Comparison of ENCODE assay signal across 20 cellular contexts in the genomic region with DNA sequence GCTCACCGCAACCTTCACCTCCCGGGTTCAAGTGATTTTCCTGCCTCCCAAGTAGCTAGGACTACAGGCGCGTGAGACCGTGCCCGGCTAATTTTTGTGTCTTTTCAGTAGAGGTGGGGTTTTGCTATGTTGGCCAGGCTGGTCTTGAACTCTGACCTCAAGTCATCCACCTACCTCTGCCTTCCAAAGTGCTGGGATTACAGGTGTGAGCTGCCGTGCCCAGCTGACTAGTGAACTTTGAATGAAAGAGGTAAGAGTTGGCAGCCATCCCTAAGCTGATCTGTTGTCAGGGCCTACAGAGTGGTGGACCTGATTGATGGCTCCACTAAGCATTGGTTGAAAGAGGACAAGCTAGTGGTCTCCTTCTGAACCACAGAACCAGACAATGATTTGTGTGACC. TPM values are rescaled to one million over a fixed set of nuclear protein-coding genes. Genes with fewer than 3 reads are reported as not detected.
A peak's percentile ranks its signal among the peaks of the same experiment; 100 is the strongest.
DNase-seq lines count a peak whose midpoint lies in the region; ATAC-seq and TF ChIP-seq lines count a peak whose summit lies in the region.
"Had no signal": no experiment of that assay in that cellular context is flagged by ENCODE, and none has a peak within 500 bp of the region (broad histone marks: within the 10 kb centered on the region; RNA-seq: fewer than 3 reads in every experiment).

No MANE protein-coding gene starts in this region.

- H3K4me3 ChIP-seq in OCI-LY7 (ENCODE audit: low read depth, low read length, poor library complexity, severe bottlenecking) (peak overlapping the region; percentile 2), right lobe of liver (no peak overlapping the region), thyroid gland (replicated peaks in 1 of 3) (no peak overlapping the region)
- H3K4me3 ChIP-seq: MG63 had no signal

- peaks cover 64% of the 10 kb centered on the region for H3K36me3 ChIP-seq in OCI-LY7 (ENCODE audit: insufficient read depth, low read length)
- no peaks in the 10 kb centered on the region for H3K36me3 ChIP-seq in right lobe of liver
- H3K36me3 ChIP-seq in thyroid gland, result no peaks in the 10 kb centered on the region
- H3K36me3 ChIP-seq: BE2C, MG63 had no signal

- peak overlapping the region; percentile 11 for H3K27ac Mint-ChIP-seq in activated CD4-positive, alpha-beta T cell treated with anti-CD3 and anti-CD28 coated beads, Interleukin-2, amount 10 ng/mL, durations not matched to agents 24 days and 14 days
- H3K27ac Mint-ChIP-seq: CD8-positive, alpha-beta memory T cell had no signal

- H3K4me1 ChIP-seq in OCI-LY7 (ENCODE audit: insufficient read depth, low read length, poor library complexity, severe bottlenecking), result peaks cover 98% of the 10 kb centered on the region
- H3K4me1 ChIP-seq in right lobe of liver, result peaks cover 0 to 9% (median 0%) of the 10 kb centered on the region in 4 donors
- H3K4me1 ChIP-seq in thyroid gland, result peaks cover 70 to 71% of the 10 kb centered on the region in 2 donors
- H3K4me1 ChIP-seq: BE2C had no signal

- CTCF ChIA-PET in OCI-LY7 (lab: Charles Lee; ENCODE audit: unreplicated experiment), result interaction anchor here (1.0 to 1.2 kb wide), 2 partner anchors 9 to 81 kb away, joined by 3 to 7 read pairs; no protein-coding TSS in a partner anchor

- H3K27me3 ChIP-seq in right lobe of liver (no peaks in the 10 kb centered on the region), thyroid gland (no peaks in the 10 kb centered on the region)
- H3K27me3 ChIP-seq: BE2C, MG63 had no signal

- no peak overlapping the region for H3K4me3 Mint-ChIP-seq in activated CD4-positive, alpha-beta T cell treated with anti-CD3 and anti-CD28 coated beads, Interleukin-2, amount 10 ng/mL, durations not matched to agents 24 days and 14 days
- H3K4me3 Mint-ChIP-seq: CD8-positive, alpha-beta memory T cell had no signal

- peaks cover 31% of the 10 kb centered on the region for H3K36me3 Mint-ChIP-seq in activated CD4-positive, alpha-beta T cell treated with anti-CD3 and anti-CD28 coated beads, Interleukin-2, amount 10 ng/mL, durations not matched to agents 24 days and 14 days (ENCODE audit: low read depth)

- H3K27ac ChIP-seq in OCI-LY7 (ENCODE audit: low read depth, low read length, poor library complexity, severe bottlenecking) (peak overlapping the region; percentile 99), right lobe of liver (no peak overlapping the region), thyroid gland (peak overlapping the region in 2 of 3 donors; percentile 48 to 62), caudate nucleus (ENCODE audit: low read depth, low read length) (no peak overlapping the region)
- H3K27ac ChIP-seq: 22Rv1, KMS-11 had no signal

- no peak overlapping the region for H2AFZ ChIP-seq in OCI-LY7 (ENCODE audit: low read length)

- H3K27me3 Mint-ChIP-seq in activated CD4-positive, alpha-beta T cell treated with anti-CD3 and anti-CD28 coated beads, Interleukin-2, amount 10 ng/mL, durations not matched to agents 24 days and 14 days, result no peaks in the 10 kb centered on the region
- H3K27me3 Mint-ChIP-seq: CD8-positive, alpha-beta memory T cell had no signal

- peaks cover 65% of the 10 kb centered on the region for H3K4me1 Mint-ChIP-seq in activated CD4-positive, alpha-beta T cell treated with anti-CD3 and anti-CD28 coated beads, Interleukin-2, amount 10 ng/mL, durations not matched to agents 24 days and 14 days

- BruUV-seq in OCI-LY7 (replicated peaks; lab: Mats Ljungman, UMichigan), result no TSS peak

- WGBS in right lobe of liver (ENCODE audit: insufficient coverage, low coverage, low lambda C conversion rate, missing lambda C conversion rate), result 46% methylated on average over 5 of the region's 7 CpGs
- 47 to 56% methylated on average over 7 of the region's 7 CpGs for WGBS in thyroid gland, 2 donors

- ATAC-seq in right lobe of liver, result peak; percentile 47 to 81 (median 64)
- no peak for ATAC-seq in sciatic nerve
- ATAC-seq: Panc1 had no signal

- TF ChIP-seq POLR2A in right lobe of liver (IDR thresholded peaks at IDR 0.05) (no peak), thyroid gland (IDR thresholded peaks at IDR 0.05) (no peak)

- no peak for DNase-seq in activated CD4-positive, alpha-beta T cell treated with anti-CD3 and anti-CD28 coated beads, Interleukin-2, amount 10 ng/mL, durations not matched to agents 24 days and 14 days
- DNase-seq in activated CD4-positive, alpha-beta T cell treated with anti-CD3 and anti-CD28 coated beads for 4 hours, result no peak
- DNase-seq in OCI-LY7 (ENCODE audit: low spot score) (no peak), right lobe of liver (peak in 1 of 3 donors; percentile 68), thyroid gland (peak in 1 of 2 donors; percentile 39), posterior cingulate gyrus (no peak), sciatic nerve (ENCODE audit: low spot score) (no peak), caudate nucleus (lab: John Stamatoyannopoulos, UW) (no peak)
- DNase-seq: BE2C; CD8-positive, alpha-beta memory T cell; DMS79; HCEC 1CT; MG63; NCI-H1092; NCI-H146; NCI-H510A treated with DMSO at 0.1 percent for 48 hours; NCI-H82 had no signal

- no peaks in the 10 kb centered on the region for H3K9me3 Mint-ChIP-seq in activated CD4-positive, alpha-beta T cell treated with anti-CD3 and anti-CD28 coated beads, Interleukin-2, amount 10 ng/mL, durations not matched to agents 24 days and 14 days
- H3K9me3 Mint-ChIP-seq: CD8-positive, alpha-beta memory T cell had no signal

- H3K9me3 ChIP-seq in OCI-LY7 (ENCODE audit: low read length) (no peaks in the 10 kb centered on the region), right lobe of liver (no peaks in the 10 kb centered on the region), thyroid gland (no peaks in the 10 kb centered on the region)
- H3K9me3 ChIP-seq: BE2C, MG63 had no signal

- TF ChIP-seq CTCF in OCI-LY7 (conservative IDR thresholded peaks at IDR 0.05; ENCODE audit: low read length) (no peak), right lobe of liver (IDR thresholded peaks at IDR 0.05) (no peak), thyroid gland (IDR thresholded peaks at IDR 0.05) (no peak)

- no peaks in the 10 kb centered on the region for H3K9me2 ChIP-seq in OCI-LY7 (ENCODE audit: insufficient read depth, low read length)

- POLR2A ChIA-PET in OCI-LY7 (lab: Charles Lee), result interaction anchor here (1.1 to 19.4 kb wide), 3 partner anchors 3 to 17 kb away, joined by 3 to 711 read pairs (median 711); partner anchors contain the start of gene PXK

- H4K20me1 ChIP-seq in OCI-LY7 (ENCODE audit: insufficient read depth, low read length), result no peaks in the 10 kb centered on the region

- intact Hi-C loops in activated CD4-positive, alpha-beta T cell treated with anti-CD3 and anti-CD28 coated beads, Interleukin-2, amount 10 ng/mL, durations not matched to agents 24 days and 14 days (cut with micrococcal nuclease), result no loop called here
- intact Hi-C loops in OCI-LY7 (cut with micrococcal nuclease; ENCODE audit: unreplicated experiment), result loop anchor here (1.0 kb wide), 1 partner anchor 8 kb away; no protein-coding TSS in a partner anchor
- intact Hi-C loops in right lobe of liver (cut with DNase I), result no loop called here
- intact Hi-C loops in thyroid gland (cut with DNase I), result no loop called here
- intact Hi-C loops in posterior cingulate gyrus (cut with DNase I), result no loop called here
- intact Hi-C loops in sciatic nerve (cut with DNase I), result no loop called here

- peaks cover 85% of the 10 kb centered on the region for H3K79me2 ChIP-seq in OCI-LY7 (ENCODE audit: insufficient read depth, low read depth, low read length)

- H3K4me2 ChIP-seq in OCI-LY7 (ENCODE audit: low read length), result peak overlapping the region; percentile 85
- H3K4me2 ChIP-seq: KMS-11 had no signal

RNA-seq across cellular contexts. Expression of gene PXK, which starts 15.3 kb away (rescaled TPM):
- 41.1 and 45.7 TPM in 2 replicates for total RNA-seq in activated CD4-positive, alpha-beta T cell treated with anti-CD3 and anti-CD28 coated beads, Interleukin-2, amount 10 ng/mL, durations not matched to agents 24 days and 14 days
- 51.3 and 68.7 TPM in 2 replicates for total RNA-seq in OCI-LY7 (2014; rRNA removed; shearing (Covaris generic))
- total RNA-seq in OCI-LY7 (2022), result 125 and 146 TPM in 2 replicates
- total RNA-seq in right lobe of liver, result 10 to 100 TPM in 3 of 6 experiments, 1 to 10 TPM in 3; 6.6 to 19.4 (median 9.6) TPM
- total RNA-seq in thyroid gland, result 100 to 1,000 TPM in 3 of 4 donors, 10 to 100 TPM in 1; 98.6 to 139 (median 123) TPM
- 34.1 TPM for total RNA-seq in sciatic nerve

RNA-seq across cellular contexts. Expression of gene HTD2, which starts 41.7 kb away (rescaled TPM):
- total RNA-seq in activated CD4-positive, alpha-beta T cell treated with anti-CD3 and anti-CD28 coated beads, Interleukin-2, amount 10 ng/mL, durations not matched to agents 24 days and 14 days, result 9.7 and 11.5 TPM in 2 replicates
- total RNA-seq in OCI-LY7 (2014; rRNA removed; shearing (Covaris generic)), result 6.4 and 10.0 TPM in 2 replicates
- total RNA-seq in OCI-LY7 (2022) (8.0 and 13.0 TPM in 2 replicates), right lobe of liver (1 to 10 TPM; 6.1 to 9.9 (median 8.5) TPM), thyroid gland (10 to 100 TPM in 3 of 4 donors, 1 to 10 TPM in 1; 8.4 to 19.8 (median 18.6) TPM), sciatic nerve (12.9 TPM)

RNA-seq across cellular contexts. Expression of gene RPP14, which starts 41.9 kb away (rescaled TPM):
- total RNA-seq in activated CD4-positive, alpha-beta T cell treated with anti-CD3 and anti-CD28 coated beads, Interleukin-2, amount 10 ng/mL, durations not matched to agents 24 days and 14 days, result 22.7 and 25.2 TPM in 2 replicates
- total RNA-seq in OCI-LY7 (2014; rRNA removed; shearing (Covaris generic)), result 10.2 and 12.8 TPM in 2 replicates
- total RNA-seq in OCI-LY7 (2022), result 20.3 and 21.3 TPM in 2 replicates
- total RNA-seq in right lobe of liver, result 10 to 100 TPM in 4 of 6 experiments, 1 to 10 TPM in 2; 7.9 to 12.6 (median 10.6) TPM
- total RNA-seq in thyroid gland, result 10 to 100 TPM; 13.4 to 19.9 (median 15.7) TPM
- total RNA-seq in sciatic nerve, result 12.5 TPM

Comparison
In these comparisons a context has a peak if more than half of its experiments do, and no peak if none do; other contexts are left out.
1. H3K27ac ChIP-seq: peak in OCI-LY7 (single experiment) and thyroid gland (2 of 3); none in right lobe of liver (0 of 3) and caudate nucleus (single experiment).